30 cellular contexts compared by ENCODE assay signal in genomic region chr1:234643850-234644134, GRCh38.
"Had no signal": no experiment of that assay in that cellular context is flagged by ENCODE, and none has a peak within 500 bp of the region (broad histone marks: within the 10 kb centered on the region; RNA-seq: fewer than 3 reads in every experiment).

No MANE protein-coding gene starts in this region.

- ATAC-seq: gastroesophageal sphincter; natural killer cell treated with Interleukin-12 subunit alpha and Interleukin-12 subunit beta and Interleukin-15 and Interleukin-18, amount 100 ng/mL, for 72 hours; T-helper 17 cell had no signal

- FAIRE-seq: astrocyte, endothelial cell of umbilical vein, kidney had no signal

- DNase-seq: activated CD4-positive, alpha-beta memory T cell treated with anti-CD3 and anti-CD28 coated beads, Interleukin-2, amount 10 ng/mL, durations not matched to agents 7 days and 5 days; activated CD4-positive, alpha-beta T cell treated with anti-CD3 and anti-CD28 coated beads, Interleukin-2, amount 10 ng/mL, durations not matched to agents 7 days and 5 days; activated CD4-positive, CD25-positive, alpha-beta regulatory T cell treated with anti-CD3 and anti-CD28 coated beads, Interleukin-2, amount 50 U/mL, for 72 hours; activated CD8-positive, alpha-beta memory T cell treated with anti-CD3 and anti-CD28 coated beads, Interleukin-2, amount 50 U/mL, for 48 hours; activated gamma-delta T cell; activated naive CD4-positive, alpha-beta T cell treated with anti-CD3 and anti-CD28 coated beads, Interleukin-2, amount 10 ng/mL, durations not matched to agents 7 days and 5 days; activated T-cell treated with anti-CD3 and anti-CD28 coated beads, Interleukin-2, amount 50 U/mL, for 24 hours; amniotic stem cell; caudate nucleus; hippocampal formation; kidney; mesendoderm; ovary; stimulated activated CD4-positive, alpha-beta T cell treated with anti-CD3 and anti-CD28 coated beads, Interleukin-15, amount 100 ng/mL, for 24 hours; stimulated activated CD4-positive, alpha-beta T cell treated with anti-CD3 and anti-CD28 coated beads, Interleukin-2, amount 100 ng/mL, for 24 hours; stimulated activated naive CD4-positive, alpha-beta T cell; SW 1271; T-helper 17 cell; T1000; trophoblast cell had no signal

- H3K27me3 ChIP-seq: gastroesophageal sphincter, neutrophil, ovary, right atrium auricular region, vagina had no signal

- H3K4me1 ChIP-seq: gastroesophageal sphincter, right atrium auricular region, vagina had no signal

- H3K27ac ChIP-seq: gastroesophageal sphincter, ovary, right atrium auricular region, thoracic aorta, vagina had no signal

- H3K36me3 ChIP-seq: gastroesophageal sphincter, neutrophil, ovary, right atrium auricular region, thoracic aorta, vagina had no signal

- H3K9me3 ChIP-seq: gastroesophageal sphincter, mucosa of descending colon, neutrophil, ovary, right atrium auricular region, thoracic aorta, vagina had no signal

- H3K4me3 ChIP-seq: gastroesophageal sphincter, lung, mucosa of descending colon, ovary, right atrium auricular region, thoracic aorta, vagina had no signal
